19 cellular contexts compared by ENCODE assay signal in genomic region chr10:132990684-132991545, GRCh38. TPM values are rescaled to one million over a fixed set of nuclear protein-coding genes. Genes with fewer than 3 reads are reported as not detected.
"Had no signal": no experiment of that assay in that cellular context is flagged by ENCODE, and none has a peak within 500 bp of the region (broad histone marks: within the 10 kb centered on the region; RNA-seq: fewer than 3 reads in every experiment).

No MANE protein-coding gene starts in this region.

- DNase-seq: activated CD4-positive, alpha-beta memory T cell treated with anti-CD3 and anti-CD28 coated beads for 36 hours; activated CD4-positive, alpha-beta T cell treated with anti-CD3 and anti-CD28 coated beads for 4 hours; activated naive CD8-positive, alpha-beta T cell treated with anti-CD3 and anti-CD28 coated beads for 36 hours; activated T-cell treated with anti-CD3 and anti-CD28 coated beads for 4 hours; amniotic stem cell; gastrocnemius medialis; kidney glomerular epithelial cell; naive thymus-derived CD8-positive, alpha-beta T cell; ovary; small intestine; stimulated activated CD4-positive, alpha-beta T cell treated with anti-CD3 and anti-CD28 coated beads, Interleukin-4, amount 100 ng/mL, for 1 hour; stomach; trophoblast cell had no signal

- ATAC-seq: gastrocnemius medialis; heart left ventricle; naive thymus-derived CD8-positive, alpha-beta T cell had no signal

- H3K36me3 ChIP-seq: gastrocnemius medialis, heart left ventricle, ovary, right lobe of liver, stomach had no signal

- H3K4me3 Mint-ChIP-seq: activated CD4-positive, alpha-beta memory T cell treated with anti-CD3 and anti-CD28 coated beads for 36 hours; activated naive CD8-positive, alpha-beta T cell treated with anti-CD3 and anti-CD28 coated beads for 36 hours; activated T-helper 1 cell treated with anti-CD3 and anti-CD28 coated beads, Interleukin-12 subunit alpha, Interleukin-12 subunit beta, Interleukin-2, Interleukin-4 antibody, amounts not matched to agents 30 ng/mL and 10 ng/mL and 1 ng/mL, durations not matched to agents 14 hours and 24 hours and 36 hours; naive thymus-derived CD8-positive, alpha-beta T cell had no signal

- H3K4me1 ChIP-seq: gastrocnemius medialis, right lobe of liver had no signal

- H3K27me3 Mint-ChIP-seq: activated CD4-positive, alpha-beta memory T cell treated with anti-CD3 and anti-CD28 coated beads for 36 hours; activated naive CD8-positive, alpha-beta T cell treated with anti-CD3 and anti-CD28 coated beads for 36 hours had no signal

- H3K4me1 Mint-ChIP-seq: activated naive CD8-positive, alpha-beta T cell treated with anti-CD3 and anti-CD28 coated beads for 36 hours; naive thymus-derived CD8-positive, alpha-beta T cell had no signal

- H3K9me3 ChIP-seq: gastrocnemius medialis, heart left ventricle, ovary, right lobe of liver, stomach had no signal

- H3K27ac Mint-ChIP-seq: activated CD4-positive, alpha-beta memory T cell treated with anti-CD3 and anti-CD28 coated beads for 36 hours; activated naive CD8-positive, alpha-beta T cell treated with anti-CD3 and anti-CD28 coated beads for 36 hours; activated T-helper 1 cell treated with anti-CD3 and anti-CD28 coated beads, Interleukin-12 subunit alpha, Interleukin-12 subunit beta, Interleukin-2, Interleukin-4 antibody, amounts not matched to agents 30 ng/mL and 10 ng/mL and 1 ng/mL, durations not matched to agents 14 hours and 24 hours and 36 hours; naive thymus-derived CD8-positive, alpha-beta T cell had no signal

- H3K9me3 Mint-ChIP-seq: activated CD4-positive, alpha-beta memory T cell treated with anti-CD3 and anti-CD28 coated beads for 36 hours; activated naive CD8-positive, alpha-beta T cell treated with anti-CD3 and anti-CD28 coated beads for 36 hours; activated T-helper 1 cell treated with anti-CD3 and anti-CD28 coated beads, Interleukin-12 subunit alpha, Interleukin-12 subunit beta, Interleukin-2, Interleukin-4 antibody, amounts not matched to agents 30 ng/mL and 10 ng/mL and 1 ng/mL, durations not matched to agents 14 hours and 24 hours and 36 hours; naive thymus-derived CD8-positive, alpha-beta T cell had no signal

- H3K27me3 ChIP-seq: ovary, right lobe of liver had no signal

- H3K36me3 Mint-ChIP-seq: activated CD4-positive, alpha-beta memory T cell treated with anti-CD3 and anti-CD28 coated beads for 36 hours; activated naive CD8-positive, alpha-beta T cell treated with anti-CD3 and anti-CD28 coated beads for 36 hours; naive thymus-derived CD8-positive, alpha-beta T cell had no signal

- H3K27ac ChIP-seq: coronary artery, gastrocnemius medialis, heart left ventricle, ovary, right lobe of liver, stomach had no signal

- H3K4me3 ChIP-seq: coronary artery, gastrocnemius medialis, heart left ventricle, ovary, right lobe of liver, stomach had no signal

RNA-seq across cellular contexts. Expression of gene CFAP46, which starts 48.5 kb away (rescaled TPM):
- total RNA-seq: activated T-helper 1 cell treated with anti-CD3 and anti-CD28 coated beads, Interleukin-12 subunit alpha, Interleukin-12 subunit beta, Interleukin-2, Interleukin-4 antibody, amounts not matched to agents 30 ng/mL and 10 ng/mL and 1 ng/mL, durations not matched to agents 14 hours and 24 hours and 36 hours; mesenteric fat pad; naive thymus-derived CD8-positive, alpha-beta T cell; T-helper 1 cell treated with Interleukin-12 subunit alpha and Interleukin-12 subunit beta and Interleukin-4 antibody, amounts not matched to agents 30 ng/mL and 1 ng/mL, for 36 hours had no signal
- polyA plus RNA-seq: naive thymus-derived CD8-positive, alpha-beta T cell had no signal
